In genomic region chr6:24695635-24696034, GRCh38 we compare ENCODE assay signal across 8 cellular contexts. TPM values are rescaled to one million over a fixed set of nuclear protein-coding genes. Genes with fewer than 3 reads are reported as not detected.
DNase-seq lines count a peak whose midpoint lies in the region; ATAC-seq and TF ChIP-seq lines count a peak whose summit lies in the region.
"Not testable (repeated sequence)": the region's sequence is repeated elsewhere in the genome, so short reads cannot be mapped to it uniquely, and the experiment has no call there.

No MANE protein-coding gene starts in this region.

- not testable (repeated sequence) for H3K4me3 Mint-ChIP-seq in activated CD4-positive, alpha-beta memory T cell treated with anti-CD3 and anti-CD28 coated beads for 36 hours

- CTCF ChIA-PET in IMR-90 (lab: Yijun Ruan, JAX): interaction anchor here (1.4 kb wide), 1 partner anchor 115 kb away, joined by 4 read pairs; no protein-coding TSS in a partner anchor
- CTCF ChIA-PET in activated CD4-positive, alpha-beta memory T cell treated with anti-CD3 and anti-CD28 coated beads for 36 hours (lab: Charles Lee): interaction anchor here (4.5 kb wide), 1 partner anchor 114 kb away, joined by 82 read pairs; no protein-coding TSS in a partner anchor

- H3K9me1 ChIP-seq in IMR-90 (ENCODE audit: insufficient read depth, low read length): not testable (repeated sequence)

- not testable (repeated sequence) for H3K4me2 ChIP-seq in IMR-90 (ENCODE audit: low read depth, low read length)

- H3K56ac ChIP-seq in IMR-90 (ENCODE audit: extremely low read depth, insufficient read depth, low read length): not testable (repeated sequence)

- not testable (repeated sequence) for H3K4me1 ChIP-seq in IMR-90 (ENCODE audit: control insufficient read depth, insufficient read depth, low read length)

- TF ChIP-seq RAD21 in IMR-90 (IDR thresholded peaks at IDR 0.05; ENCODE audit: low read length): peak; percentile 58

- H3K4me1 Mint-ChIP-seq in activated CD4-positive, alpha-beta memory T cell treated with anti-CD3 and anti-CD28 coated beads for 36 hours (ENCODE audit: low read depth): peaks cover 51% of the 10 kb centered on the region

- H3K9me3 Mint-ChIP-seq in activated CD4-positive, alpha-beta memory T cell treated with anti-CD3 and anti-CD28 coated beads for 36 hours: not testable (repeated sequence)

- not testable (repeated sequence) for H2AFZ ChIP-seq in IMR-90 (replicated peaks; ENCODE audit: low read length, poor library complexity)

- not testable (repeated sequence) for H4K8ac ChIP-seq in IMR-90 (ENCODE audit: low read depth in 2 of 2, low read length in 2 of 2)

- H3K27ac Mint-ChIP-seq in activated CD4-positive, alpha-beta memory T cell treated with anti-CD3 and anti-CD28 coated beads for 36 hours: not testable (repeated sequence)

- H3K4ac ChIP-seq in IMR-90 (ENCODE audit: low read depth, low read length): not testable (repeated sequence)

- not testable (repeated sequence) for H2BK5ac ChIP-seq in IMR-90 (ENCODE audit: low read depth, low read length, poor library complexity, severe bottlenecking)

- not testable (repeated sequence) for H3K9ac ChIP-seq in IMR-90 (ENCODE audit: low read depth, low read length)

- TF ChIP-seq POLR2A in IMR-90 (IDR thresholded peaks at IDR 0.05; ENCODE audit: low read depth, low read length): not testable (repeated sequence)

- H3K14ac ChIP-seq in IMR-90 (replicated peaks; ENCODE audit: low read depth, low read length): not testable (repeated sequence)

- not testable (repeated sequence) for H3K4me3 ChIP-seq in IMR-90 (ENCODE audit: insufficient read depth, low read depth, low read length)

- H3K18ac ChIP-seq in IMR-90 (ENCODE audit: low read depth, low read length): not testable (repeated sequence)

- H3K79me1 ChIP-seq in IMR-90 (ENCODE audit: low read depth in 1 of 2, low read length in 2 of 2): not testable (repeated sequence)

- H3K27ac ChIP-seq in C4-2B; IMR-90 (ENCODE audit: insufficient read depth, low read length): not testable (repeated sequence)

- not testable (repeated sequence) for H2BK120ac ChIP-seq in IMR-90 (ENCODE audit: low read depth, low read length)

- H2BK15ac ChIP-seq in IMR-90 (ENCODE audit: low read depth, low read length): not testable (repeated sequence)

- 59% methylated on average over 5 of the region's 8 CpGs; no CpG with 5 or more reads in 1 of the 2 experiments for WGBS in IMR-90 (ENCODE audit: extremely low coverage in 2 of 2, insufficient read length in 1 of 2), 2 experiments

- not testable (repeated sequence) for H3K36me3 Mint-ChIP-seq in activated CD4-positive, alpha-beta memory T cell treated with anti-CD3 and anti-CD28 coated beads for 36 hours

- TF ChIP-seq CTCF in C4-2B (conservative IDR thresholded peaks at IDR 0.05): peak; percentile 73
- peak; percentile 49 for TF ChIP-seq CTCF in IMR-90 (conservative IDR thresholded peaks at IDR 0.05; ENCODE audit: low read depth, low read length)

- H2AK9ac ChIP-seq in IMR-90 (replicated peaks; ENCODE audit: low read depth, low read length, poor library complexity): not testable (repeated sequence)

- H2BK20ac ChIP-seq in IMR-90 (ENCODE audit: low read depth, low read length): not testable (repeated sequence)

- not testable (repeated sequence) for H3K9me3 ChIP-seq in IMR-90 (ENCODE audit: control insufficient read depth, insufficient read depth, low read length)

- H3K23ac ChIP-seq in IMR-90 (ENCODE audit: low read depth, low read length): not testable (repeated sequence)

- peak; percentile 31 for DNase-seq in IMR-90
- DNase-seq in NCI-H82 (lab: John Stamatoyannopoulos, UW): peak; percentile 81
- peak; percentile 58 for DNase-seq in activated CD4-positive, alpha-beta memory T cell treated with anti-CD3 and anti-CD28 coated beads for 36 hours
- DNase-seq in dermis microvascular lymphatic vessel endothelial cell (ENCODE audit: low read depth in 2 of 2): peak; percentile 40 to 52
- peak; percentile 67 for DNase-seq in left kidney (ENCODE audit: low read depth, low spot score)
- peak; percentile 38 to 40 for DNase-seq in stimulated activated CD4-positive, alpha-beta T cell treated with anti-CD3 and anti-CD28 coated beads, Interleukin-2, amount 100 ng/mL, for 24 hours

- not testable (repeated sequence) for H4K91ac ChIP-seq in IMR-90 (ENCODE audit: insufficient read depth, low read depth, low read length)

- dilution Hi-C loops in IMR-90 (cut with HindIII; ENCODE audit: low sequenced_read_pairs, unreplicated experiment): not testable (repeated sequence)

- ATAC-seq in GM19395 (IDR thresholded peaks at IDR 0.05; ENCODE audit: unreplicated experiment): peak; percentile 61
- ATAC-seq in IMR-90 (ENCODE audit: low read depth): peak; percentile 78

- POLR2A ChIA-PET in IMR-90 (lab: Charles Lee; ENCODE audit: unreplicated experiment); activated CD4-positive, alpha-beta memory T cell treated with anti-CD3 and anti-CD28 coated beads for 36 hours (lab: Charles Lee): not testable (repeated sequence)

- BruUV-seq in IMR-90 (replicated peaks; lab: Mats Ljungman, UMichigan): not testable (repeated sequence)

- H4K20me1 ChIP-seq in IMR-90 (ENCODE audit: insufficient read depth, low read length): not testable (repeated sequence)

- H3K36me3 ChIP-seq in IMR-90 (ENCODE audit: control insufficient read depth, insufficient read depth, low read length): not testable (repeated sequence)

- in situ Hi-C loops in IMR-90 (cut with MboI; ENCODE audit: low sequenced_read_pairs): loop anchor here (5.0 to 10.0 kb wide), 2 partner anchors 113 to 261 kb away; no protein-coding TSS in a partner anchor

- H3K27me3 ChIP-seq in IMR-90 (ENCODE audit: control insufficient read depth, insufficient read depth, low read length): not testable (repeated sequence)

- intact Hi-C loops in IMR-90 (cut with micrococcal nuclease): loop anchor here (1.0 to 10.0 kb wide), 4 partner anchors 114 to 411 kb away; no protein-coding TSS in a partner anchor
- intact Hi-C loops in activated CD4-positive, alpha-beta memory T cell treated with anti-CD3 and anti-CD28 coated beads for 36 hours (cut with micrococcal nuclease): loop anchor here (1.0 to 10.0 kb wide), 5 partner anchors 48 to 265 kb away; partner anchors contain the start of gene ALDH5A1

- H4K5ac ChIP-seq in IMR-90 (ENCODE audit: low read depth, low read length): not testable (repeated sequence)

- not testable (repeated sequence) for H3K27me3 Mint-ChIP-seq in activated CD4-positive, alpha-beta memory T cell treated with anti-CD3 and anti-CD28 coated beads for 36 hours

- H2AK5ac ChIP-seq in IMR-90 (ENCODE audit: low read depth, low read length): not testable (repeated sequence)

TF ChIP-seq in IMR-90, 13 proteins besides CTCF, POLR2A, EP300 and RAD21:
- peak; percentile 42; the same call in 1 of the 2 replicates for TF ChIP-seq SMC3 (IDR thresholded peaks at IDR 0.05; ENCODE audit: low read depth, low read length)

RNA-seq across cellular contexts. Expression of gene C6orf62, which starts 23.3 kb away (rescaled TPM):
- total RNA-seq in IMR-90 (2012; rRNA removed) (50.7 and 65.3 TPM in 2 replicates), dermis microvascular lymphatic vessel endothelial cell (103 and 104 TPM in 2 replicates)
- polyA plus RNA-seq in IMR-90 (2012; rRNA removed): 37.4 and 47.5 TPM in 2 replicates
- polyA plus RNA-seq in IMR-90 (2012; cell fraction: cytosol; rRNA removed): 13.9 and 19.9 TPM in 2 replicates
- 15.9 and 35.5 TPM in 2 replicates for polyA plus RNA-seq in IMR-90 (2012; cell fraction: nucleus; rRNA removed; ENCODE audit: low replicate concordance)
- total RNA-seq in activated CD4-positive, alpha-beta memory T cell treated with anti-CD3 and anti-CD28 coated beads for 36 hours: 100 to 1,000 TPM; 130 to 134 TPM

RNA-seq across cellular contexts. Expression of gene ACOT13, which starts 28.8 kb away (rescaled TPM):
- total RNA-seq in IMR-90 (2012; rRNA removed): 3.6 and 8.1 TPM in 2 replicates
- 21.2 and 25.7 TPM in 2 replicates for polyA plus RNA-seq in IMR-90 (2012; rRNA removed)
- polyA plus RNA-seq in IMR-90 (2012; cell fraction: cytosol; rRNA removed): 2.2 and 4.6 TPM in 2 replicates
- polyA plus RNA-seq in IMR-90 (2012; cell fraction: nucleus; rRNA removed; ENCODE audit: low replicate concordance): 0.85 and 6.9 TPM in 2 replicates
- total RNA-seq in activated CD4-positive, alpha-beta memory T cell treated with anti-CD3 and anti-CD28 coated beads for 36 hours: 10 to 100 TPM; 33.7 to 35.9 TPM
- 3.7 and 4.4 TPM in 2 replicates for total RNA-seq in dermis microvascular lymphatic vessel endothelial cell

RNA-seq across cellular contexts. Expression of gene TDP2, which starts 28.9 kb away (rescaled TPM):
- total RNA-seq in IMR-90 (2012; rRNA removed): 13.6 and 25.8 TPM in 2 replicates
- polyA plus RNA-seq in IMR-90 (2012; rRNA removed): 18.2 and 22.8 TPM in 2 replicates
- 5.7 and 7.1 TPM in 2 replicates for polyA plus RNA-seq in IMR-90 (2012; cell fraction: cytosol; rRNA removed)
- polyA plus RNA-seq in IMR-90 (2012; cell fraction: nucleus; rRNA removed; ENCODE audit: low replicate concordance): 4.0 and 19.0 TPM in 2 replicates
- total RNA-seq in activated CD4-positive, alpha-beta memory T cell treated with anti-CD3 and anti-CD28 coated beads for 36 hours: 10 to 100 TPM; 47.5 to 48.6 TPM
- total RNA-seq in dermis microvascular lymphatic vessel endothelial cell: 18.0 and 20.0 TPM in 2 replicates

RNA-seq across cellular contexts. Expression of gene KIAA0319, which starts 49.6 kb away (rescaled TPM):
- total RNA-seq in IMR-90 (2012; rRNA removed): not detected in 2 replicates
- not detected in 2 replicates for polyA plus RNA-seq in IMR-90 (2012; rRNA removed)
- polyA plus RNA-seq in IMR-90 (2012; cell fraction: cytosol; rRNA removed): not detected in 2 replicates
- polyA plus RNA-seq in IMR-90 (2012; cell fraction: nucleus; rRNA removed; ENCODE audit: low replicate concordance): not detected in 2 replicates
- total RNA-seq in activated CD4-positive, alpha-beta memory T cell treated with anti-CD3 and anti-CD28 coated beads for 36 hours: under 1 TPM; 0.14 to 0.19 TPM
- total RNA-seq in dermis microvascular lymphatic vessel endothelial cell: under 0.01 TPM in 1 of 2 replicates, not detected in the other

Comparison
In these comparisons a context has a peak if more than half of its experiments do, and no peak if none do; other contexts are left out.
1. DNase-seq: peak in every context shown above with its lines; median percentile 81 in NCI-H82; 67 in left kidney; 58 in activated CD4-positive, alpha-beta memory T cell treated with anti-CD3 and anti-CD28 coated beads for 36 hours; 46 in dermis microvascular lymphatic vessel endothelial cell; 39 in stimulated activated CD4-positive, alpha-beta T cell treated with anti-CD3 and anti-CD28 coated beads, Interleukin-2, amount 100 ng/mL, for 24 hours; 31 in IMR-90.